In the genomic region with DNA sequence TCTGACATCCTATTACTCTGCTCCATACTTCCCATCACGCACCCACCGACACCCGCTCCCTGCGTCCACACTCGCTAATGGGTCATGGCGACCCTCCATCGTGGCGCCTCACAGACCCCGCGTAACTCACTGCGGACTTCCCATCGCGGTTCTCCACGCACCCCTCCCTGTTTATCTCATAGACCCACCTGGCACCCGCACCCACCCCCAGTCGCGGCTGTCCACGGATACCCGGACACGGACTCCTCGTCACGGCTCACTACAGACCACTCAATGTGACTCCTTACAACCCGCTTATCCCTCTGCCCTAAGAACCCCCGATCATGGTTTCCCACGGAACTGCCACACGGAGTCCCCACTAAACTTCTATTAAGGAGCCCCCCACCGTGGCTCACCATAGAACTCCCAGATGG, we compare ENCODE assay signal across 8 cellular contexts. TPM values are rescaled to one million over a fixed set of nuclear protein-coding genes. Genes with fewer than 3 reads are reported as not detected.
A peak's percentile ranks its signal among the peaks of the same experiment; 100 is the strongest.
DNase-seq lines count a peak whose midpoint lies in the region; ATAC-seq and TF ChIP-seq lines count a peak whose summit lies in the region.

No MANE protein-coding gene starts in this region.

- peak overlapping the region; percentile 79 to 87 for H3K9ac ChIP-seq in liver (ENCODE audit: low read depth in 1 of 2, low read length in 2 of 2)

- WGBS in liver = 4% methylated on average over 27 of the region's 27 CpGs
- under 1% methylated on average over 27 of the region's 27 CpGs for WGBS in thymus

- H3K27ac ChIP-seq in HL-60 (replicated peaks) = peak overlapping the region; percentile 86
- H3K27ac ChIP-seq in brain microvascular endothelial cell = no peak overlapping the region
- peak overlapping the region; percentile 67 to 92 for H3K27ac ChIP-seq in liver (ENCODE audit: low read depth in 1 of 2, low read length in 2 of 2)
- peak overlapping the region; percentile 92 for H3K27ac ChIP-seq in thymus (ENCODE audit: low read depth)

- TF ChIP-seq CTCF in AG09309 (IDR thresholded peaks at IDR 0.05; ENCODE audit: control insufficient read depth, insufficient read depth, low read depth, low read length, missing control alignments) (no peak), HL-60 (IDR thresholded peaks at IDR 0.05; ENCODE audit: insufficient read depth, low read length) (no peak), brain microvascular endothelial cell (IDR thresholded peaks at IDR 0.05; ENCODE audit: low read depth, low read length, missing control alignments) (no peak), liver (IDR thresholded peaks at IDR 0.05; ENCODE audit: low read depth, low read length, missing input control) (no peak)

- H3K9me3 ChIP-seq in liver (ENCODE audit: control insufficient read depth in 4 of 4, low read length in 3 of 4) (no peaks in the 10 kb centered on the region), thymus (ENCODE audit: control insufficient read depth) (no peaks in the 10 kb centered on the region)

- H3K36me3 ChIP-seq in brain microvascular endothelial cell (replicated peaks) (peaks cover 3% of the 10 kb centered on the region), liver (ENCODE audit: control insufficient read depth in 4 of 4, insufficient read depth in 3 of 4, low read depth in 1 of 4, low read length in 3 of 4) (peaks cover 2 to 29% (median 10%) of the 10 kb centered on the region in 4 donors), thymus (ENCODE audit: control insufficient read depth, insufficient read depth) (peaks cover 37% of the 10 kb centered on the region)

- no peak for DNase-seq in AG09309 (ENCODE audit: low read depth)
- peak in 1 of 2 experiments; percentile 43 for DNase-seq in HL-60 (ENCODE audit: low read depth in 1 of 2, low spot score in 1 of 2)
- DNase-seq in brain microvascular endothelial cell = no peak
- DNase-seq in stimulated activated CD4-positive, alpha-beta T cell treated with anti-CD3 and anti-CD28 coated beads, Interleukin-4, amount 100 ng/mL, for 24 hours = no peak
- no peak for DNase-seq in globus pallidus (ENCODE audit: low spot score)

- H3K4me3 ChIP-seq in AG09309 (ENCODE audit: control insufficient read depth, low read depth, low read length) = peak overlapping the region; percentile 98
- peak overlapping the region; percentile 85 for H3K4me3 ChIP-seq in HL-60 (replicated peaks; ENCODE audit: insufficient read depth, low read length)
- H3K4me3 ChIP-seq in brain microvascular endothelial cell (ENCODE audit: low read depth, low read length) = peak overlapping the region; percentile 86
- peak overlapping the region; percentile 68 to 99 (median 85) for H3K4me3 ChIP-seq in liver (ENCODE audit: low read depth in 1 of 3, low read length in 3 of 3)
- H3K4me3 ChIP-seq in thymus (ENCODE audit: low read length) = peak overlapping the region; percentile 56

- no peak for TF ChIP-seq RAD21 in liver (IDR thresholded peaks at IDR 0.05)

- in situ Hi-C loops in brain microvascular endothelial cell (cut with HindIII; ENCODE audit: low pct_ligation_motif_present, low sequenced_read_pairs) = no loop called here

- H3K27me3 ChIP-seq in HL-60 (ENCODE audit: insufficient read depth, poor library complexity, severe bottlenecking) = no peaks in the 10 kb centered on the region
- no peaks in the 10 kb centered on the region for H3K27me3 ChIP-seq in brain microvascular endothelial cell (replicated peaks)
- H3K27me3 ChIP-seq in liver (ENCODE audit: control insufficient read depth in 4 of 4, insufficient read depth in 4 of 4, low read length in 3 of 4) = no peaks in the 10 kb centered on the region
- no peaks in the 10 kb centered on the region for H3K27me3 ChIP-seq in thymus (ENCODE audit: control insufficient read depth, insufficient read depth)

- ATAC-seq in GM18909 (IDR thresholded peaks at IDR 0.05; ENCODE audit: poor library complexity, unreplicated experiment) = no peak

- H3K4me1 ChIP-seq in liver (ENCODE audit: control insufficient read depth in 4 of 4, insufficient read depth in 4 of 4, low read length in 3 of 4) (peaks cover 1 to 10% (median 7%) of the 10 kb centered on the region in 4 donors), thymus (ENCODE audit: control insufficient read depth, insufficient read depth, low read length) (peaks cover 8% of the 10 kb centered on the region)

TF ChIP-seq in liver, 16 proteins besides CTCF, POLR2A, EP300 and RAD21:
- TF ChIP-seq ATF3 (IDR thresholded peaks at IDR 0.05) (no peak), EGR1 (IDR thresholded peaks at IDR 0.05; ENCODE audit: low read depth in 2 of 2) (no peak), FOXA2 (IDR thresholded peaks at IDR 0.05) (no peak), MAX (IDR thresholded peaks at IDR 0.05) (no peak), NR2F2 (IDR thresholded peaks at IDR 0.05) (no peak), TAF1 (conservative IDR thresholded peaks at IDR 0.05) (no peak), HNF4G (IDR thresholded peaks at IDR 0.05) (no peak), YY1 (IDR thresholded peaks at IDR 0.05) (no peak), HNF4A (conservative IDR thresholded peaks at IDR 0.05) (no peak), REST (IDR thresholded peaks at IDR 0.05) (no peak), GABPA (IDR thresholded peaks at IDR 0.05 in 1 of 2, conservative IDR thresholded peaks at IDR 0.05 in 1 of 2) (no peak), ZBTB33 (IDR thresholded peaks at IDR 0.05) (no peak)

RNA-seq across cellular contexts. Expression of gene CXXC1, which starts 0.5 kb away (rescaled TPM):
- 10 to 100 TPM; 33.5 to 38.4 TPM for total RNA-seq in liver
- polyA plus RNA-seq in liver (10 to 100 TPM; 21.7 to 26.6 TPM), thymus (113 TPM)

RNA-seq across cellular contexts. Expression of gene MBD1, which starts 5.7 kb away (rescaled TPM):
- total RNA-seq in liver = 10 to 100 TPM; 31.4 to 45.8 TPM
- polyA plus RNA-seq in liver (10 to 100 TPM; 13.9 to 22.1 TPM), thymus (48.9 TPM)

RNA-seq across cellular contexts. Expression of gene CFAP53, which starts 20.7 kb away (rescaled TPM):
- under 1 TPM; 0.08 to 0.09 TPM for total RNA-seq in liver
- under 1 TPM; 0.05 to 0.14 TPM for polyA plus RNA-seq in liver
- polyA plus RNA-seq in thymus = 2.1 TPM
